Comparison of ENCODE assay signal across 1 cellular context in genomic region chr6:34888874-34889555, GRCh38.
TF ChIP-seq lines count a peak whose summit lies in the region.

Gene ANKS1A, plus strand, starts transcription at chr6:34889255. Its CDS starts 148 bp downstream, at chr6:34889403.

TF ChIP-seq in HepG2, 621 proteins besides CTCF, POLR2A, EP300 and RAD21 (continued from another document and continues in another):
- no peak; the same call in 1 of the 2 replicates for TF ChIP-seq ZNF646 (CRISPR knock-in tag; IDR thresholded peaks at IDR 0.05)
- TF ChIP-seq ZNF281 (CRISPR knock-in tag; IDR thresholded peaks at IDR 0.05; ENCODE audit: borderline replicate concordance) = peak; percentile 36; the same call in 1 of the 2 replicates
- no peak for TF ChIP-seq GTF2F1 (IDR thresholded peaks at IDR 0.05; ENCODE audit: low read length)
- no peak for TF ChIP-seq ZNF17 (CRISPR knock-in tag; IDR thresholded peaks at IDR 0.05)
- TF ChIP-seq CBX1 (IDR thresholded peaks at IDR 0.05; ENCODE audit: low read depth) = peak; percentile 90
- no peak for TF ChIP-seq NKX3-1 (CRISPR knock-in tag; IDR thresholded peaks at IDR 0.05)
- no peak for TF ChIP-seq TEAD2 (CRISPR knock-in tag; IDR thresholded peaks at IDR 0.05)
- no peak for TF ChIP-seq ZBTB43 (CRISPR knock-in tag; conservative IDR thresholded peaks at IDR 0.05)
- TF ChIP-seq HNRNPUL1 (IDR thresholded peaks at IDR 0.05; ENCODE audit: low read depth, low read length) = no peak
- TF ChIP-seq HIC2 (CRISPR knock-in tag; IDR thresholded peaks at IDR 0.05; ENCODE audit: low read depth) = no peak
- peak; percentile 41; the same call in 1 of the 2 replicates for TF ChIP-seq ZBTB10 (CRISPR knock-in tag; IDR thresholded peaks at IDR 0.05; ENCODE audit: borderline replicate concordance)
- 0 out of 2 replicates have a peak, but pooled peaks have one; percentile 20 for TF ChIP-seq PHF21A (CRISPR knock-in tag; IDR thresholded peaks at IDR 0.05)
- peak; percentile 20; the same call in 1 of the 2 replicates for TF ChIP-seq HNF1A (IDR thresholded peaks at IDR 0.05; ENCODE audit: low read depth)
- TF ChIP-seq HNF1A (CRISPR knock-in tag; IDR thresholded peaks at IDR 0.05; ENCODE audit: borderline replicate concordance) = peak; percentile 57; the same call in 1 of the 2 replicates
- peak; percentile 59; the same call in 1 of the 2 replicates for TF ChIP-seq ZNF567 (CRISPR knock-in tag; IDR thresholded peaks at IDR 0.05; ENCODE audit: borderline replicate concordance)
- TF ChIP-seq LRRFIP1 (CRISPR knock-in tag; conservative IDR thresholded peaks at IDR 0.05) = no peak
- no peak for TF ChIP-seq MBD4 (IDR thresholded peaks at IDR 0.05; ENCODE audit: borderline replicate concordance, low read length)
- no peak for TF ChIP-seq ZNF335 (CRISPR knock-in tag; IDR thresholded peaks at IDR 0.05)
- no peak for TF ChIP-seq ZNF382 (CRISPR knock-in tag; IDR thresholded peaks at IDR 0.05; ENCODE audit: borderline replicate concordance)
- TF ChIP-seq ZC3H4 (CRISPR knock-in tag; IDR thresholded peaks at IDR 0.05; ENCODE audit: borderline replicate concordance) = no peak
- 0 out of 2 replicates have a peak, but pooled peaks have one; percentile 55 for TF ChIP-seq ZNF552 (CRISPR knock-in tag; IDR thresholded peaks at IDR 0.05; ENCODE audit: borderline replicate concordance)
- TF ChIP-seq PHF5A (CRISPR knock-in tag; IDR thresholded peaks at IDR 0.05; ENCODE audit: low read depth, unreplicated experiment) = no peak
- no peak for TF ChIP-seq ZNF276 (CRISPR knock-in tag; IDR thresholded peaks at IDR 0.05; ENCODE audit: low read depth)
- TF ChIP-seq TIGD3 (CRISPR knock-in tag; IDR thresholded peaks at IDR 0.05; ENCODE audit: borderline replicate concordance) = 0 out of 2 replicates have a peak, but pooled peaks have one; percentile 49
- TF ChIP-seq ZNF549 (CRISPR knock-in tag; IDR thresholded peaks at IDR 0.05) = no peak
